2 cellular contexts compared by ENCODE assay signal in the genomic region with DNA sequence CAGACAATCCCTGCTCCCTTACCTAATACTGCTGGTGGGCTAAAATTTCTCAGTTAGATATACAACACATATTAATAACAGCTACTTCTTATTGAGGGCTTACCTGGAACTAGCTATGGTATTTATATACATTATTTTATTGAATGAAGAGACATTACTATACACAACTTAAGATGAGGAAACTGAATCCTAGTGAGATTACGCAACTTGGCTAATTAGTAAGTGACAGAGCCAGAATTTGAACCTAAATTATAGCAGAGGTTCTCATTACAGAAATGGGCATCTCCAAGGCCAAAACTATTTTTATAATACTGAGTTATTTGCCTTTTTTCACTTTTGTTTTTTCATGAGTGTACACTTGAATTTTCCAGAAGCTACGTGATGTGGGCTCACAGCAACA.
A peak's percentile ranks its signal among the peaks of the same experiment; 100 is the strongest.
TF ChIP-seq lines count a peak whose summit lies in the region.

No MANE protein-coding gene starts in this region.

TF ChIP-seq in K562, 482 proteins besides CTCF, POLR2A, EP300 and RAD21 (continued from another document):
- TF ChIP-seq CEBPG (CRISPR knock-in tag; IDR thresholded peaks at IDR 0.05) = no peak
- TF ChIP-seq CEBPG (tag; conservative IDR thresholded peaks at IDR 0.05 in 1 of 2, IDR thresholded peaks at IDR 0.05 in 1 of 2) = peak in 1 of 2 experiments; percentile 83; a peak in 2 of 4 replicates

TF ChIP-seq in WTC11, 78 proteins besides CTCF, POLR2A, EP300 and RAD21 (continued from another document):
- TF ChIP-seq, protein P1, sequence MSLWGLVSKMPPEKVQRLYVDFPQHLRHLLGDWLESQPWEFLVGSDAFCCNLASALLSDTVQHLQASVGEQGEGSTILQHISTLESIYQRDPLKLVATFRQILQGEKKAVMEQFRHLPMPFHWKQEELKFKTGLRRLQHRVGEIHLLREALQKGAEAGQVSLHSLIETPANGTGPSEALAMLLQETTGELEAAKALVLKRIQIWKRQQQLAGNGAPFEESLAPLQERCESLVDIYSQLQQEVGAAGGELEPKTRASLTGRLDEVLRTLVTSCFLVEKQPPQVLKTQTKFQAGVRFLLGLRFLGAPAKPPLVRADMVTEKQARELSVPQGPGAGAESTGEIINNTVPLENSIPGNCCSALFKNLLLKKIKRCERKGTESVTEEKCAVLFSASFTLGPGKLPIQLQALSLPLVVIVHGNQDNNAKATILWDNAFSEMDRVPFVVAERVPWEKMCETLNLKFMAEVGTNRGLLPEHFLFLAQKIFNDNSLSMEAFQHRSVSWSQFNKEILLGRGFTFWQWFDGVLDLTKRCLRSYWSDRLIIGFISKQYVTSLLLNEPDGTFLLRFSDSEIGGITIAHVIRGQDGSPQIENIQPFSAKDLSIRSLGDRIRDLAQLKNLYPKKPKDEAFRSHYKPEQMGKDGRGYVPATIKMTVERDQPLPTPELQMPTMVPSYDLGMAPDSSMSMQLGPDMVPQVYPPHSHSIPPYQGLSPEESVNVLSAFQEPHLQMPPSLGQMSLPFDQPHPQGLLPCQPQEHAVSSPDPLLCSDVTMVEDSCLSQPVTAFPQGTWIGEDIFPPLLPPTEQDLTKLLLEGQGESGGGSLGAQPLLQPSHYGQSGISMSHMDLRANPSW (CRISPR knock-in tag; conservative IDR thresholded peaks at IDR 0.05; ENCODE audit: low read depth) = no peak
- TF ChIP-seq TEAD1 (CRISPR knock-in tag; IDR thresholded peaks at IDR 0.05) (no peak), ATF1 (CRISPR knock-in tag; IDR thresholded peaks at IDR 0.05) (no peak), ELF4 (CRISPR knock-in tag; IDR thresholded peaks at IDR 0.05; ENCODE audit: low read depth) (no peak), NFATC4 (CRISPR knock-in tag; IDR thresholded peaks at IDR 0.05) (no peak)
